In genomic region chr6:24664049-24664987, GRCh38 we compare ENCODE assay signal across 1 cellular context.
TF ChIP-seq lines count a peak whose summit lies in the region.

No MANE protein-coding gene starts in this region.

TF ChIP-seq in GM12878, 131 proteins besides CTCF, POLR2A, EP300 and RAD21:
- no peak for TF ChIP-seq JUND (IDR thresholded peaks at IDR 0.05; ENCODE audit: low read depth, low read length)
- TF ChIP-seq HDAC6 (IDR thresholded peaks at IDR 0.05; ENCODE audit: unreplicated experiment), result no peak
- no peak for TF ChIP-seq RUNX3 (IDR thresholded peaks at IDR 0.05; ENCODE audit: low read length)
- no peak for TF ChIP-seq ZSCAN29 (IDR thresholded peaks at IDR 0.05)
- no peak for TF ChIP-seq RBBP5 (conservative IDR thresholded peaks at IDR 0.05)
- no peak for TF ChIP-seq IRF3 (IDR thresholded peaks at IDR 0.05)
- no peak for TF ChIP-seq SPI1 (IDR thresholded peaks at IDR 0.05; ENCODE audit: borderline replicate concordance, insufficient read depth, low read depth, low read length)
- TF ChIP-seq, protein P1, sequence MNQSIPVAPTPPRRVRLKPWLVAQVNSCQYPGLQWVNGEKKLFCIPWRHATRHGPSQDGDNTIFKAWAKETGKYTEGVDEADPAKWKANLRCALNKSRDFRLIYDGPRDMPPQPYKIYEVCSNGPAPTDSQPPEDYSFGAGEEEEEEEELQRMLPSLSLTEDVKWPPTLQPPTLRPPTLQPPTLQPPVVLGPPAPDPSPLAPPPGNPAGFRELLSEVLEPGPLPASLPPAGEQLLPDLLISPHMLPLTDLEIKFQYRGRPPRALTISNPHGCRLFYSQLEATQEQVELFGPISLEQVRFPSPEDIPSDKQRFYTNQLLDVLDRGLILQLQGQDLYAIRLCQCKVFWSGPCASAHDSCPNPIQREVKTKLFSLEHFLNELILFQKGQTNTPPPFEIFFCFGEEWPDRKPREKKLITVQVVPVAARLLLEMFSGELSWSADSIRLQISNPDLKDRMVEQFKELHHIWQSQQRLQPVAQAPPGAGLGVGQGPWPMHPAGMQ (IDR thresholded peaks at IDR 0.05; ENCODE audit: borderline replicate concordance), result no peak
- TF ChIP-seq SMAD1 (IDR thresholded peaks at IDR 0.05; ENCODE audit: low read depth, partially characterized antibody), result no peak
- TF ChIP-seq SMC3 (IDR thresholded peaks at IDR 0.05; ENCODE audit: borderline replicate concordance, low read length), result no peak
- TF ChIP-seq NFIC (IDR thresholded peaks at IDR 0.05; ENCODE audit: low read depth, low read length), result no peak
- no peak for TF ChIP-seq E2F8 (IDR thresholded peaks at IDR 0.05; ENCODE audit: low read depth, partially characterized antibody)
- TF ChIP-seq TCF3 (IDR thresholded peaks at IDR 0.05; ENCODE audit: borderline replicate concordance, insufficient read depth, low read depth, low read length), result no peak
- no peak for TF ChIP-seq SREBF1 (IDR thresholded peaks at IDR 0.05; ENCODE audit: low read length)
- TF ChIP-seq IKZF2 (IDR thresholded peaks at IDR 0.05), result no peak
